In genomic region chr4:58739275-58739674, GRCh38 we compare ENCODE assay signal across 20 cellular contexts.
"Had no signal": no experiment of that assay in that cellular context is flagged by ENCODE, and none has a peak within 500 bp of the region (broad histone marks: within the 10 kb centered on the region; RNA-seq: fewer than 3 reads in every experiment).

No MANE protein-coding gene starts in this region.

- H3K27ac ChIP-seq: Peyer's patch, SJCRH30 had no signal

- H3K36me3 ChIP-seq: Peyer's patch, SJCRH30 had no signal

- H3K9me3 ChIP-seq: Peyer's patch, SJCRH30 had no signal

- ATAC-seq: HepG2, Right ventricle myocardium inferior, SK-N-SH treated with all-trans-retinoic acid at 6 μM for 48 hours had no signal

- FAIRE-seq: HepG2 had no signal

- H3K4me1 ChIP-seq: Peyer's patch had no signal

- H3K4me3 ChIP-seq: Peyer's patch, SJCRH30 had no signal

- DNase-seq: IMR-90, Karpas-422, KG1, MM.1S, NCI-H1092 treated with DMSO at 0.1 percent for 48 hours, NCI-H1436, NCI-H187, NCI-H2029, NCI-H2107, NCI-H2171 treated with DMSO at 0.1 percent for 48 hours, NCI-H524, NCI-H69, NCI-H774, Peyer's patch, SHP77 treated with DMSO at 0.1 percent for 48 hours, SJCRH30, T-helper 1 cell had no signal

- H3K27me3 ChIP-seq: Peyer's patch, SJCRH30 had no signal
